26 cellular contexts compared by ENCODE assay signal in genomic region chr4:48250343-48250742, GRCh38.
"Had no signal": no experiment of that assay in that cellular context is flagged by ENCODE, and none has a peak within 500 bp of the region (broad histone marks: within the 10 kb centered on the region; RNA-seq: fewer than 3 reads in every experiment).

No MANE protein-coding gene starts in this region.

- H3K9me3 Mint-ChIP-seq: immature natural killer cell, naive B cell had no signal

- H3K36me3 ChIP-seq: esophagus muscularis mucosa, gastroesophageal sphincter, heart left ventricle, lower lobe of right lung had no signal

- H3K27ac ChIP-seq: coronary artery, dorsolateral prefrontal cortex, esophagus muscularis mucosa, foreskin keratinocyte, gastroesophageal sphincter, heart left ventricle, hepatocyte, lower lobe of right lung had no signal

- H3K27me3 ChIP-seq: dorsolateral prefrontal cortex, esophagus muscularis mucosa, gastroesophageal sphincter, heart left ventricle, hepatocyte had no signal

- H3K9me3 ChIP-seq: esophagus muscularis mucosa, gastroesophageal sphincter, lower lobe of right lung, mucosa of descending colon had no signal

- H3K27ac Mint-ChIP-seq: mesothelial cell of epicardium had no signal

- FAIRE-seq: colon, endothelial cell of umbilical vein, frontal cortex, kidney had no signal

- H3K4me2 ChIP-seq: hepatocyte had no signal

- H3K4me3 ChIP-seq: coronary artery, dorsolateral prefrontal cortex, esophagus muscularis mucosa, gastroesophageal sphincter, heart left ventricle, hepatocyte, lower lobe of right lung, mucosa of descending colon had no signal

- H2AFZ ChIP-seq: hepatocyte had no signal

- ATAC-seq: foreskin keratinocyte, gastroesophageal sphincter, heart left ventricle, left colon, left lobe of liver, left ventricle myocardium superior, lower lobe of right lung, mucosa of descending colon had no signal

- H3K4me3 Mint-ChIP-seq: mesothelial cell of epicardium, naive B cell had no signal

- DNase-seq: dermis blood vessel endothelial cell; dorsolateral prefrontal cortex; effector CD4-positive, alpha-beta T cell; effector memory CD4-positive, alpha-beta T cell; foreskin keratinocyte; heart left ventricle; hypothalamus; immature natural killer cell; islet precursor cell; kidney; kidney glomerular epithelial cell; left colon; left ventricle myocardium superior; lower lobe of right lung; mesenchymal stem cell; mucosa of descending colon; naive B cell had no signal

- H3K36me3 Mint-ChIP-seq: immature natural killer cell, mesothelial cell of epicardium had no signal

- H3K27me3 Mint-ChIP-seq: naive B cell had no signal
